In the genomic region with DNA sequence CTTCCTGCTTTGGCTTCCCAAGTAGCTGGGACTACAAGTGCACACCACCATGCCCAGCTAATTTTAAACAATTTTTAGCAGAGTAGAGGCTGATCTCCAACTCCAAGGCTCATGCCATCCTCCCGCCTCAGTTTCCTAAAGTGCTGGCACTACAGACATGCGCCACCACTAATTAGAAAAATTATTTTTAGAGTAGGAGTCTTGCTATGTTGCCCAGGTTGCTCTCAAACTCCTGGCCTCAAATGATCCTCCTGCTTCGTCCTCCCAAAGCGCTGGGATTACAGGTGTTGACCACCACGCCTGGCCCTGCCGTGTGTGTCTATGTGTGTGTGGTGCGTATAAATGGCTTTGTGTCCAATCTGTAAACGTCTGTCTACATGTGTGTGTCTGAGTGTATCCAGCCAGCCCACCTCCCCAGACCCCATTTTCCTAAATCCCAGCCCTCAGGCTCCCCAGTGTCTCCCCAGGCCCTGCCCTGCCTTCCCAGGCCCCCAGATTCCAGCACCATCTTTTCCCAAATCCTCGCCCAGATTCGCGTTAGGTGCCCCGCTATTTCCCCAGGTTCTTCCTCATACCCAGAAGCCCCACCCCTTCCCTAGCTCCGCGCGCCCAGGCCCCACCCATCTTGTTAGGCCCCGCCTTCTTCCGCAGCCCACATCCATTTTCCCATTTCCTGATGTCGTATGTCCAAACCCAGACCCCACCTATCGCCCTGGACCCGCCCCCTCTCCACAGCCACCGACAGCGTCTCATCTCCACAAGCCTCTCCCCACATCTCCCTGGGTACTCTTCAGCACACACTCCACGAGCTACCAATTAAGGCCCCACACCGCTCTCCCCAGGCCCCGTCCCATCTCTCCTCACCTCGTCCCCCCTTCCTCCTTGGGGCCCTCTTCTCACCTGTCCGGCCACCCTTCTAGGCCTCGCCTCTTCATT, we compare ENCODE assay signal across 1 cellular context.
TF ChIP-seq lines count a peak whose summit lies in the region.

No MANE protein-coding gene starts in this region.

TF ChIP-seq in WTC11, 78 proteins besides CTCF, POLR2A, EP300 and RAD21 (continued from another document):
- TF ChIP-seq, protein P1, sequence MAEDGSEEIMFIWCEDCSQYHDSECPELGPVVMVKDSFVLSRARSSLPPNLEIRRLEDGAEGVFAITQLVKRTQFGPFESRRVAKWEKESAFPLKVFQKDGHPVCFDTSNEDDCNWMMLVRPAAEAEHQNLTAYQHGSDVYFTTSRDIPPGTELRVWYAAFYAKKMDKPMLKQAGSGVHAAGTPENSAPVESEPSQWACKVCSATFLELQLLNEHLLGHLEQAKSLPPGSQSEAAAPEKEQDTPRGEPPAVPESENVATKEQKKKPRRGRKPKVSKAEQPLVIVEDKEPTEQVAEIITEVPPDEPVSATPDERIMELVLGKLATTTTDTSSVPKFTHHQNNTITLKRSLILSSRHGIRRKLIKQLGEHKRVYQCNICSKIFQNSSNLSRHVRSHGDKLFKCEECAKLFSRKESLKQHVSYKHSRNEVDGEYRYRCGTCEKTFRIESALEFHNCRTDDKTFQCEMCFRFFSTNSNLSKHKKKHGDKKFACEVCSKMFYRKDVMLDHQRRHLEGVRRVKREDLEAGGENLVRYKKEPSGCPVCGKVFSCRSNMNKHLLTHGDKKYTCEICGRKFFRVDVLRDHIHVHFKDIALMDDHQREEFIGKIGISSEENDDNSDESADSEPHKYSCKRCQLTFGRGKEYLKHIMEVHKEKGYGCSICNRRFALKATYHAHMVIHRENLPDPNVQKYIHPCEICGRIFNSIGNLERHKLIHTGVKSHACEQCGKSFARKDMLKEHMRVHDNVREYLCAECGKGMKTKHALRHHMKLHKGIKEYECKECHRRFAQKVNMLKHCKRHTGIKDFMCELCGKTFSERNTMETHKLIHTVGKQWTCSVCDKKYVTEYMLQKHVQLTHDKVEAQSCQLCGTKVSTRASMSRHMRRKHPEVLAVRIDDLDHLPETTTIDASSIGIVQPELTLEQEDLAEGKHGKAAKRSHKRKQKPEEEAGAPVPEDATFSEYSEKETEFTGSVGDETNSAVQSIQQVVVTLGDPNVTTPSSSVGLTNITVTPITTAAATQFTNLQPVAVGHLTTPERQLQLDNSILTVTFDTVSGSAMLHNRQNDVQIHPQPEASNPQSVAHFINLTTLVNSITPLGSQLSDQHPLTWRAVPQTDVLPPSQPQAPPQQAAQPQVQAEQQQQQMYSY (CRISPR knock-in tag; IDR thresholded peaks at IDR 0.05) = peak; percentile 92
